ENCODE assay signal across 1 cellular context in genomic region chr20:17936306-17936790, GRCh38.
TF ChIP-seq lines count a peak whose summit lies in the region.

No MANE protein-coding gene starts in this region.

TF ChIP-seq in GM23338, 12 proteins besides CTCF, POLR2A, EP300 and RAD21:
- TF ChIP-seq ZNF462 (CRISPR knock-in tag; IDR thresholded peaks at IDR 0.05) (no peak), EZH2phosphoT487 (IDR thresholded peaks at IDR 0.05; ENCODE audit: unreplicated experiment) (no peak), NANOG (IDR thresholded peaks at IDR 0.05; ENCODE audit: borderline replicate concordance) (no peak), STAT1 (IDR thresholded peaks at IDR 0.05; ENCODE audit: unreplicated experiment) (no peak)
